ENCODE assay signal across 1 cellular context in the genomic region with DNA sequence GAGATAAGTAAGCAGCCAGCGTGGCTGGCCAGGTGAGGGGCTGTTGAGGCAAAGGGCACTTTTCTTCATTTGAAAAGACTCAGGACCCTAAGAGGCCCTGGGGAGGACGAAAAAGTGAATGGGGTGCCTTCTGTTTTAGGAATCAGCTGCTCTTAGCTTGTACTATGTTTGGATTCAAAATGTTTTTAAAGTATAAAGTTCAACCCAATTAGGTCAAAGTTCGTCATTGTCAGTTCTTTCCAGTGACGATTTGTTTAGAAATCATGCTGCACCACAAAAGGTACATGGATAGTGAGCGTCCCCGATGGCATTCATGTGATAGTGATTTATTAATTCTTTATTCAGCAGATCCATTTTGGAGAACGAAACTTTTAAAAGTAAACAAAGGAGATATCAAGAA.
TF ChIP-seq lines count a peak whose summit lies in the region.

No MANE protein-coding gene starts in this region.

TF ChIP-seq in HepG2, 621 proteins besides CTCF, POLR2A, EP300 and RAD21 (continued from another document):
- TF ChIP-seq PAF1 (CRISPR knock-in tag; IDR thresholded peaks at IDR 0.05) (no peak), ZNF577 (CRISPR knock-in tag; IDR thresholded peaks at IDR 0.05; ENCODE audit: borderline replicate concordance, low read depth) (no peak), NFATC3 (CRISPR knock-in tag; IDR thresholded peaks at IDR 0.05) (no peak), ZNF33B (CRISPR knock-in tag; IDR thresholded peaks at IDR 0.05) (no peak), ZNF761 (CRISPR knock-in tag; conservative IDR thresholded peaks at IDR 0.05) (no peak), ARNTL (CRISPR knock-in tag; IDR thresholded peaks at IDR 0.05) (no peak), ZNF790 (CRISPR knock-in tag; IDR thresholded peaks at IDR 0.05; ENCODE audit: borderline replicate concordance) (no peak), TMF1 (CRISPR knock-in tag; IDR thresholded peaks at IDR 0.05; ENCODE audit: low read depth) (no peak)
- TF ChIP-seq, protein P1, sequence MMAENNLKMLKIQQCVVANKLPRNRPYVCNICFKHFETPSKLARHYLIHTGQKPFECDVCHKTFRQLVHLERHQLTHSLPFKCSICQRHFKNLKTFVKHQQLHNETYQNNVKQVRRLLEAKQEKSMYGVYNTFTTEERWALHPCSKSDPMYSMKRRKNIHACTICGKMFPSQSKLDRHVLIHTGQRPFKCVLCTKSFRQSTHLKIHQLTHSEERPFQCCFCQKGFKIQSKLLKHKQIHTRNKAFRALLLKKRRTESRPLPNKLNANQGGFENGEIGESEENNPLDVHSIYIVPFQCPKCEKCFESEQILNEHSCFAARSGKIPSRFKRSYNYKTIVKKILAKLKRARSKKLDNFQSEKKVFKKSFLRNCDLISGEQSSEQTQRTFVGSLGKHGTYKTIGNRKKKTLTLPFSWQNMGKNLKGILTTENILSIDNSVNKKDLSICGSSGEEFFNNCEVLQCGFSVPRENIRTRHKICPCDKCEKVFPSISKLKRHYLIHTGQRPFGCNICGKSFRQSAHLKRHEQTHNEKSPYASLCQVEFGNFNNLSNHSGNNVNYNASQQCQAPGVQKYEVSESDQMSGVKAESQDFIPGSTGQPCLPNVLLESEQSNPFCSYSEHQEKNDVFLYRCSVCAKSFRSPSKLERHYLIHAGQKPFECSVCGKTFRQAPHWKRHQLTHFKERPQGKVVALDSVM (CRISPR knock-in tag; IDR thresholded peaks at IDR 0.05), result no peak
- TF ChIP-seq, protein P2, sequence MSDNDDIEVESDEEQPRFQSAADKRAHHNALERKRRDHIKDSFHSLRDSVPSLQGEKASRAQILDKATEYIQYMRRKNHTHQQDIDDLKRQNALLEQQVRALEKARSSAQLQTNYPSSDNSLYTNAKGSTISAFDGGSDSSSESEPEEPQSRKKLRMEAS (IDR thresholded peaks at IDR 0.05), result no peak
- TF ChIP-seq, protein P3, sequence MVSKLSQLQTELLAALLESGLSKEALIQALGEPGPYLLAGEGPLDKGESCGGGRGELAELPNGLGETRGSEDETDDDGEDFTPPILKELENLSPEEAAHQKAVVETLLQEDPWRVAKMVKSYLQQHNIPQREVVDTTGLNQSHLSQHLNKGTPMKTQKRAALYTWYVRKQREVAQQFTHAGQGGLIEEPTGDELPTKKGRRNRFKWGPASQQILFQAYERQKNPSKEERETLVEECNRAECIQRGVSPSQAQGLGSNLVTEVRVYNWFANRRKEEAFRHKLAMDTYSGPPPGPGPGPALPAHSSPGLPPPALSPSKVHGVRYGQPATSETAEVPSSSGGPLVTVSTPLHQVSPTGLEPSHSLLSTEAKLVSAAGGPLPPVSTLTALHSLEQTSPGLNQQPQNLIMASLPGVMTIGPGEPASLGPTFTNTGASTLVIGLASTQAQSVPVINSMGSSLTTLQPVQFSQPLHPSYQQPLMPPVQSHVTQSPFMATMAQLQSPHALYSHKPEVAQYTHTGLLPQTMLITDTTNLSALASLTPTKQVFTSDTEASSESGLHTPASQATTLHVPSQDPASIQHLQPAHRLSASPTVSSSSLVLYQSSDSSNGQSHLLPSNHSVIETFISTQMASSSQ (IDR thresholded peaks at IDR 0.05; ENCODE audit: low read depth), result no peak
- TF ChIP-seq, protein P3 (CRISPR knock-in tag; IDR thresholded peaks at IDR 0.05; ENCODE audit: borderline replicate concordance), result no peak
